Comparison of ENCODE assay signal across 1 cellular context in the genomic region with DNA sequence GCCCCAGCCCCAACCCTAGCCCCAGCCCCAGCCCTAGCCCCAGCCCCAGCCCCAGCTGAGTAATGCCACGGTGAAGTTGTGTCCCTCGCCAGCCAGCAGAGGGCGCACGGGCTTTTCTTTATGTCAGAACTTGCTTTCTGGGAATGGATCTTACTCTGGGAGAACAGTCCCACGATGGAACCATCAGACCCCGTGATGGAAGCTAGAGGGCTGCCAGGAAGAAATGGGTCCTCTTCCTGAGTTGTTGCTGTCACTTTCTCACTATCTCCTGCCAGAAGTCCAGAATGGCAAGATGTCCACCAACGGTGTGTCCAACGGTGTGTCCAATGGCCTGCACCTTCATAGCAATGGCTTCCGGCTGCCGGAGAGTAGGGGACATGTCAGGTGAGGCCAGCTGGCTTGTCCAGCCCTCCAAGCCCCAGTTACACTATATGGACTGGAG.
TF ChIP-seq lines count a peak whose summit lies in the region.

No MANE protein-coding gene starts in this region.

TF ChIP-seq in liver, 16 proteins besides CTCF, POLR2A, EP300 and RAD21 (continued from another document):
- TF ChIP-seq HNF4A (conservative IDR thresholded peaks at IDR 0.05) (no peak), FOXA1 (IDR thresholded peaks at IDR 0.05) (no peak), JUND (IDR thresholded peaks at IDR 0.05) (no peak), SP1 (IDR thresholded peaks at IDR 0.05) (no peak), NR2F2 (IDR thresholded peaks at IDR 0.05) (no peak)
- TF ChIP-seq, protein P1, sequence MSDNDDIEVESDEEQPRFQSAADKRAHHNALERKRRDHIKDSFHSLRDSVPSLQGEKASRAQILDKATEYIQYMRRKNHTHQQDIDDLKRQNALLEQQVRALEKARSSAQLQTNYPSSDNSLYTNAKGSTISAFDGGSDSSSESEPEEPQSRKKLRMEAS (IDR thresholded peaks at IDR 0.05) = no peak
